8 cellular contexts compared by ENCODE assay signal in genomic region chr16:89958068-89958467, GRCh38. TPM values are rescaled to one million over a fixed set of nuclear protein-coding genes. Genes with fewer than 3 reads are reported as not detected.
DNase-seq lines count a peak whose midpoint lies in the region; ATAC-seq and TF ChIP-seq lines count a peak whose summit lies in the region.

No MANE protein-coding gene starts in this region.

- no peak overlapping the region for H2AFZ ChIP-seq in DND-41 (ENCODE audit: low read depth, low read length)

- WGBS in body of pancreas, 2 donors = 96 to 100% methylated on average over 6 to 7 of the region's 7 CpGs

- H3K9me3 ChIP-seq in DND-41 (ENCODE audit: insufficient read depth, low read length, severe bottlenecking) (no peaks in the 10 kb centered on the region), body of pancreas (no peaks in the 10 kb centered on the region)

- DNase-seq in DND-41 (peak; percentile 27), HuH-7 (ENCODE audit: low spot score) (peak; percentile 79), body of pancreas (peak in 2 of 4 donors; percentile 19 to 36), lung microvascular endothelial cell (ENCODE audit: low read depth in 2 of 2) (peak; percentile 34 to 39), globus pallidus (ENCODE audit: low spot score) (no peak), activated gamma-delta T cell treated with Interleukin-2 at 50 U/mL for 16 hours (no peak)

- H3K27ac ChIP-seq in DND-41 (ENCODE audit: low read length) (no peak overlapping the region), body of pancreas (no peak overlapping the region)

- no peak for TF ChIP-seq CTCF in DND-41 (IDR thresholded peaks at IDR 0.05; ENCODE audit: borderline replicate concordance, extremely low read depth, low read length, poor library complexity, severe bottlenecking)
- no peak for TF ChIP-seq CTCF in body of pancreas (IDR thresholded peaks at IDR 0.05)

- H3K36me3 ChIP-seq in DND-41 (ENCODE audit: insufficient read depth, low read length) = 0 out of 2 replicates have a peak, but pooled peaks cover 4% of the 10 kb centered on the region
- peaks cover 3 to 4% of the 10 kb centered on the region in 2 donors for H3K36me3 ChIP-seq in body of pancreas (replicated peaks in 1 of 2; ENCODE audit: insufficient read depth in 1 of 2, low read depth in 2 of 2)

- H3K4me1 ChIP-seq in DND-41 (ENCODE audit: insufficient read depth, low read length) (no peaks in the 10 kb centered on the region), body of pancreas (no peaks in the 10 kb centered on the region)

- ATAC-seq in DND-41 (ENCODE audit: insufficient read depth, low read depth) (peak; percentile 69; the same call in 2 of the 3 replicates), body of pancreas (peak; percentile 53), HG03469 (IDR thresholded peaks at IDR 0.05; ENCODE audit: unreplicated experiment) (no peak), GM21526 (IDR thresholded peaks at IDR 0.05; ENCODE audit: low FRiP score, unreplicated experiment) (no peak)

- H3K4me2 ChIP-seq in DND-41 (ENCODE audit: insufficient read depth, low read length) = no peak overlapping the region

- no peaks in the 10 kb centered on the region for H3K79me2 ChIP-seq in DND-41 (ENCODE audit: insufficient read depth, low read length)

- H3K9ac ChIP-seq in DND-41 (ENCODE audit: low read depth, low read length) = no peak overlapping the region

- no peak for TF ChIP-seq POLR2A in body of pancreas (IDR thresholded peaks at IDR 0.05)

- H3K27me3 ChIP-seq in DND-41 (ENCODE audit: insufficient read depth, low read length, poor library complexity) (no peaks in the 10 kb centered on the region), body of pancreas (no peaks in the 10 kb centered on the region)

- H3K4me3 ChIP-seq in DND-41 (ENCODE audit: low read depth in 1 of 2, low read length in 2 of 2) (no peak overlapping the region), body of pancreas (no peak overlapping the region)

- H4K20me1 ChIP-seq in DND-41 (ENCODE audit: insufficient read depth, low read length) = peaks cover 7% of the 10 kb centered on the region

- intact Hi-C loops in body of pancreas (cut with DNase I) = no loop called here

RNA-seq across cellular contexts. Expression of gene DEF8, which starts 9.5 kb away (rescaled TPM):
- 10 to 100 TPM; 51.6 to 80.8 TPM for total RNA-seq in body of pancreas
- 84.1 and 97.0 TPM in 2 replicates for total RNA-seq in lung microvascular endothelial cell

RNA-seq across cellular contexts. Expression of gene TUBB3, which starts 34.9 kb away (rescaled TPM):
- total RNA-seq in body of pancreas = 1 to 10 TPM in 1 of 2 donors, not detected in 1; 2.9 TPM
- 33.5 and 122 TPM in 2 replicates for total RNA-seq in lung microvascular endothelial cell

RNA-seq across cellular contexts. Expression of gene MC1R, which starts 39.4 kb away (rescaled TPM):
- total RNA-seq in body of pancreas (1 to 10 TPM; 3.6 TPM), lung microvascular endothelial cell (0.65 and 0.79 TPM in 2 replicates)

Comparison
In these comparisons a context has a peak if more than half of its experiments do, and no peak if none do; other contexts are left out.
1. ATAC-seq: peak in DND-41 (single experiment) and body of pancreas (single experiment); none in HG03469 (single experiment) and GM21526 (single experiment).
2. DNase-seq: peak in DND-41 (single experiment), HuH-7 (single experiment) and lung microvascular endothelial cell (2 of 2); none in globus pallidus (single experiment) and activated gamma-delta T cell treated with Interleukin-2 at 50 U/mL for 16 hours (single experiment).